Comparison of ENCODE assay signal across 13 cellular contexts in the genomic region with DNA sequence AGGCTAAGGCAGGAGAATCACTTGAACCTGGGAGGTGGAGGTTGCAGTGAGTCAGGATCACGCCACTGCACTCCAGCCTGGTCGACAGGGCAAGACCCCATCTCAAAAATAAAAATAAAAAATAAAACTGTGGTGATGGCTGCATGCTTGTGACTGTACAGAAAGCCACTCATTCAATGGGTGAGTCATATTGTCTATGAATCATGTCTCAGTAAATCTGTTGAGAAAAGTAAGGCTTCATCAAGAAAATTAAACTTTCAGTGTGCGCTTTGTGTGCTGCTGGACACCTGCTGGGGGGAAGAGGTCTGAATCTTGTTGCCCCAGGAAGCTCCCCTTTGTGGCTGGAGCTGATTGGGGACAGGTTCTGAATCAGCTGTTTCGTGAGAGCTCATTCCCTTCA. TPM values are rescaled to one million over a fixed set of nuclear protein-coding genes. Genes with fewer than 3 reads are reported as not detected.
A peak's percentile ranks its signal among the peaks of the same experiment; 100 is the strongest.
DNase-seq lines count a peak whose midpoint lies in the region; ATAC-seq, FAIRE-seq and TF ChIP-seq lines count a peak whose summit lies in the region.
"Had no signal": no experiment of that assay in that cellular context is flagged by ENCODE, and none has a peak within 500 bp of the region (broad histone marks: within the 10 kb centered on the region; RNA-seq: fewer than 3 reads in every experiment).

No MANE protein-coding gene starts in this region.

- H3K36me3 Mint-ChIP-seq in activated CD8-positive, alpha-beta T cell treated with anti-CD3 and anti-CD28 coated beads for 36 hours (ENCODE audit: low read depth): peaks cover 34% of the 10 kb centered on the region
- H3K36me3 Mint-ChIP-seq in activated CD8-positive, alpha-beta T cell treated with anti-CD3 and anti-CD28 coated beads, Interleukin-2, amount 10 ng/mL, durations not matched to agents 7 days and 5 days (ENCODE audit: low read depth): peaks cover 22% of the 10 kb centered on the region

- intact Hi-C loops in activated CD8-positive, alpha-beta T cell treated with anti-CD3 and anti-CD28 coated beads for 36 hours (cut with micrococcal nuclease): no loop called here

- WGBS in smooth muscle cell (ENCODE audit: low lambda C conversion rate): 75% methylated on average over 4 of the region's 4 CpGs

- H3K36me3 ChIP-seq in OCI-LY3 (replicated peaks; ENCODE audit: low read depth, low read length): peaks cover 48% of the 10 kb centered on the region
- peaks cover 19% of the 10 kb centered on the region for H3K36me3 ChIP-seq in bronchial epithelial cell (ENCODE audit: control insufficient read depth, insufficient read depth, low read length)
- no peaks in the 10 kb centered on the region for H3K36me3 ChIP-seq in smooth muscle cell (ENCODE audit: low read depth)

- no peak for TF ChIP-seq CTCF in activated CD8-positive, alpha-beta T cell treated with anti-CD3 and anti-CD28 coated beads for 36 hours (IDR thresholded peaks at IDR 0.05)
- no peak for TF ChIP-seq CTCF in OCI-LY3 (IDR thresholded peaks at IDR 0.05; ENCODE audit: low read depth, low read length)
- TF ChIP-seq CTCF in bronchial epithelial cell (IDR thresholded peaks at IDR 0.05; ENCODE audit: insufficient read depth, low read length, severe bottlenecking): no peak
- TF ChIP-seq CTCF in smooth muscle cell (IDR thresholded peaks at IDR 0.05; ENCODE audit: borderline replicate concordance, insufficient read depth, poor library complexity, severe bottlenecking): no peak

- FAIRE-seq in bronchial epithelial cell (lab: Jason Lieb, UNC): no peak
- FAIRE-seq: kidney had no signal

- CTCF ChIA-PET in activated CD8-positive, alpha-beta T cell treated with anti-CD3 and anti-CD28 coated beads for 36 hours (lab: Charles Lee): interaction anchor here (0.9 kb wide), 1 partner anchor 55 kb away, joined by 3 read pairs; no protein-coding TSS in a partner anchor
- CTCF ChIA-PET in activated CD8-positive, alpha-beta T cell treated with anti-CD3 and anti-CD28 coated beads, Interleukin-2, amount 10 ng/mL, durations not matched to agents 7 days and 5 days (lab: Charles Lee): interaction anchor here (1.0 to 1.4 kb wide), 2 partner anchors 11 to 164 kb away, joined by 3 read pairs; a partner anchor contains a TSS

- peak; percentile 64 for ATAC-seq in activated CD8-positive, alpha-beta T cell treated with anti-CD3 and anti-CD28 coated beads for 36 hours
- ATAC-seq in activated CD8-positive, alpha-beta T cell treated with anti-CD3 and anti-CD28 coated beads, Interleukin-2, amount 10 ng/mL, durations not matched to agents 7 days and 5 days: no peak
- ATAC-seq in GM18861 (IDR thresholded peaks at IDR 0.05; ENCODE audit: unreplicated experiment): no peak
- ATAC-seq: esophagus mucosa had no signal

- no peaks in the 10 kb centered on the region for H3K27me3 Mint-ChIP-seq in activated CD8-positive, alpha-beta T cell treated with anti-CD3 and anti-CD28 coated beads for 36 hours
- no peaks in the 10 kb centered on the region for H3K27me3 Mint-ChIP-seq in activated CD8-positive, alpha-beta T cell treated with anti-CD3 and anti-CD28 coated beads, Interleukin-2, amount 10 ng/mL, durations not matched to agents 7 days and 5 days (ENCODE audit: low read depth)

- DNase-seq in activated CD8-positive, alpha-beta T cell treated with anti-CD3 and anti-CD28 coated beads for 36 hours: no peak
- no peak for DNase-seq in activated CD8-positive, alpha-beta T cell treated with anti-CD3 and anti-CD28 coated beads, Interleukin-2, amount 10 ng/mL, durations not matched to agents 7 days and 5 days
- DNase-seq in bronchial epithelial cell (ENCODE audit: low read depth) (peak; percentile 79), smooth muscle cell (lab: John Stamatoyannopoulos, UW; ENCODE audit: unreplicated experiment) (no peak), NCI-H69 (lab: John Stamatoyannopoulos, UW) (no peak)
- DNase-seq in stimulated activated CD4-positive, alpha-beta T cell treated with anti-CD3 and anti-CD28 coated beads, Interleukin-1b, Interleukin-23, amount 100 ng/mL, for 48 hours: no peak
- DNase-seq: activated CD4-positive, alpha-beta T cell treated with anti-CD3 and anti-CD28 coated beads, Interleukin-2, amount 50 U/mL, for 4 hours; kidney; NCI-H748 treated with DMSO at 0.1 percent for 48 hours; stimulated activated naive CD4-positive, alpha-beta T cell had no signal

- no peaks in the 10 kb centered on the region for H3K27me3 ChIP-seq in OCI-LY3 (ENCODE audit: low read depth, low read length)
- no peaks in the 10 kb centered on the region for H3K27me3 ChIP-seq in bronchial epithelial cell (ENCODE audit: control insufficient read depth, insufficient read depth, low read length)
- no peaks in the 10 kb centered on the region for H3K27me3 ChIP-seq in smooth muscle cell (ENCODE audit: low read depth)

- H2AFZ ChIP-seq in OCI-LY3 (ENCODE audit: low read depth, low read length) (no peak overlapping the region), smooth muscle cell (ENCODE audit: low read depth) (no peak overlapping the region)

- peak overlapping the region; percentile 46 for H3K27ac Mint-ChIP-seq in activated CD8-positive, alpha-beta T cell treated with anti-CD3 and anti-CD28 coated beads for 36 hours
- H3K27ac Mint-ChIP-seq in activated CD8-positive, alpha-beta T cell treated with anti-CD3 and anti-CD28 coated beads, Interleukin-2, amount 10 ng/mL, durations not matched to agents 7 days and 5 days: no peak overlapping the region

- H4K20me1 ChIP-seq in OCI-LY3 (ENCODE audit: insufficient read depth, low read length): no peaks in the 10 kb centered on the region
- H4K20me1 ChIP-seq in smooth muscle cell (ENCODE audit: low read depth): no peaks in the 10 kb centered on the region

- no peaks in the 10 kb centered on the region for H3K9me3 Mint-ChIP-seq in activated CD8-positive, alpha-beta T cell treated with anti-CD3 and anti-CD28 coated beads for 36 hours
- H3K9me3 Mint-ChIP-seq in activated CD8-positive, alpha-beta T cell treated with anti-CD3 and anti-CD28 coated beads, Interleukin-2, amount 10 ng/mL, durations not matched to agents 7 days and 5 days (ENCODE audit: insufficient read depth): no peaks in the 10 kb centered on the region

- H3K9me3 ChIP-seq in OCI-LY3 (ENCODE audit: insufficient read depth, low read length) (no peaks in the 10 kb centered on the region), smooth muscle cell (replicated peaks; ENCODE audit: low read depth) (no peaks in the 10 kb centered on the region)

- H3K79me2 ChIP-seq in OCI-LY3 (ENCODE audit: low read length): no peaks in the 10 kb centered on the region
- H3K79me2 ChIP-seq in smooth muscle cell (ENCODE audit: low read depth): no peaks in the 10 kb centered on the region

- no peak overlapping the region for H3K4me3 Mint-ChIP-seq in activated CD8-positive, alpha-beta T cell treated with anti-CD3 and anti-CD28 coated beads for 36 hours
- no peak overlapping the region for H3K4me3 Mint-ChIP-seq in activated CD8-positive, alpha-beta T cell treated with anti-CD3 and anti-CD28 coated beads, Interleukin-2, amount 10 ng/mL, durations not matched to agents 7 days and 5 days

- H3F3A ChIP-seq in smooth muscle cell (ENCODE audit: low read depth): no peaks in the 10 kb centered on the region

- H3K4me2 ChIP-seq in OCI-LY3 (ENCODE audit: low read length): peak overlapping the region; percentile 29
- no peak overlapping the region for H3K4me2 ChIP-seq in smooth muscle cell

- H3K4me3 ChIP-seq in OCI-LY3 (ENCODE audit: low read length) (no peak overlapping the region), bronchial epithelial cell (ENCODE audit: low read depth, low read length) (no peak overlapping the region), smooth muscle cell (no peak overlapping the region)

- POLR2A ChIA-PET in activated CD8-positive, alpha-beta T cell treated with anti-CD3 and anti-CD28 coated beads for 36 hours (lab: Charles Lee): interaction anchor here (1.6 kb wide), 1 partner anchor 10 kb away, joined by 3 read pairs; no protein-coding TSS in a partner anchor
- POLR2A ChIA-PET in activated CD8-positive, alpha-beta T cell treated with anti-CD3 and anti-CD28 coated beads, Interleukin-2, amount 10 ng/mL, durations not matched to agents 7 days and 5 days (lab: Charles Lee): no interaction called here

- peaks cover 11% of the 10 kb centered on the region for H3K4me1 Mint-ChIP-seq in activated CD8-positive, alpha-beta T cell treated with anti-CD3 and anti-CD28 coated beads for 36 hours (ENCODE audit: low read depth)
- peaks cover 8% of the 10 kb centered on the region for H3K4me1 Mint-ChIP-seq in activated CD8-positive, alpha-beta T cell treated with anti-CD3 and anti-CD28 coated beads, Interleukin-2, amount 10 ng/mL, durations not matched to agents 7 days and 5 days (ENCODE audit: low read depth)

- H3K9ac ChIP-seq in OCI-LY3 (ENCODE audit: low read length) (0 out of 2 replicates have a peak overlapping the region, but pooled peaks have one; percentile 2), smooth muscle cell (ENCODE audit: low read depth) (no peak overlapping the region)

- H3K4me1 ChIP-seq in OCI-LY3 (ENCODE audit: low read length) (peaks cover 62% of the 10 kb centered on the region), smooth muscle cell (ENCODE audit: low read depth) (no peaks in the 10 kb centered on the region)

- peak overlapping the region; percentile 33 for H3K27ac ChIP-seq in OCI-LY3 (ENCODE audit: low read length)
- H3K27ac ChIP-seq in smooth muscle cell (ENCODE audit: low read depth): peak overlapping the region; percentile 80

RNA-seq across cellular contexts. Expression of a gene that starts 11.3 kb away (rescaled TPM):
- 10 to 100 TPM; 22.8 to 23.1 TPM for total RNA-seq in activated CD8-positive, alpha-beta T cell treated with anti-CD3 and anti-CD28 coated beads for 36 hours
- 10 to 100 TPM; 24.9 to 28.4 TPM for total RNA-seq in activated CD8-positive, alpha-beta T cell treated with anti-CD3 and anti-CD28 coated beads, Interleukin-2, amount 10 ng/mL, durations not matched to agents 7 days and 5 days
- total RNA-seq in bronchial epithelial cell (12.9 and 16.6 TPM in 2 replicates), smooth muscle cell (7.2 and 7.6 TPM in 2 replicates)
- polyA plus RNA-seq in smooth muscle cell: 11.8 and 17.5 TPM in 2 replicates
